21 cellular contexts compared by ENCODE assay signal in genomic region chr5:59999056-59999455, GRCh38.
DNase-seq lines count a peak whose midpoint lies in the region; ATAC-seq and TF ChIP-seq lines count a peak whose summit lies in the region.
"Had no signal": no experiment of that assay in that cellular context is flagged by ENCODE, and none has a peak within 500 bp of the region (broad histone marks: within the 10 kb centered on the region; RNA-seq: fewer than 3 reads in every experiment).

No MANE protein-coding gene starts in this region.

- no peaks in the 10 kb centered on the region; the same call in 1 of the 2 replicates for H3K9me3 ChIP-seq in SK-N-SH
- H3K9me3 ChIP-seq: testis had no signal

- H3K4me3 ChIP-seq in AG10803 (ENCODE audit: low read length), result no peak overlapping the region
- H3K4me3 ChIP-seq in SK-N-SH (ENCODE audit: low read depth in 2 of 2, low read length in 1 of 2), result no peak overlapping the region
- no peak overlapping the region for H3K4me3 ChIP-seq in fibroblast of villous mesenchyme (ENCODE audit: low read depth, low read length)
- H3K4me3 ChIP-seq: lower lobe of right lung, right lobe of liver, testis had no signal

- TF ChIP-seq CTCF in AG10803 (conservative IDR thresholded peaks at IDR 0.05; ENCODE audit: low read length) (no peak), SK-N-SH (IDR thresholded peaks at IDR 0.05) (no peak), fibroblast of villous mesenchyme (IDR thresholded peaks at IDR 0.05; ENCODE audit: insufficient read depth, low read depth, low read length) (no peak), mesothelial cell of epicardium (IDR thresholded peaks at IDR 0.05; ENCODE audit: unreplicated experiment) (no peak)

- H3K36me3 ChIP-seq in SK-N-SH (replicated peaks in 1 of 2; ENCODE audit: control insufficient read depth in 1 of 2, insufficient read depth in 2 of 2, low read length in 1 of 2), result no peaks in the 10 kb centered on the region
- H3K36me3 ChIP-seq: lower lobe of right lung, right lobe of liver had no signal

- no peaks in the 10 kb centered on the region for H3F3A ChIP-seq in SK-N-SH (replicated peaks; ENCODE audit: insufficient read depth)

- H3K4me1 Mint-ChIP-seq in mesothelial cell of epicardium, result peaks cover 33% of the 10 kb centered on the region
- H3K4me1 Mint-ChIP-seq: activated naive CD4-positive, alpha-beta T cell treated with anti-CD3 and anti-CD28 coated beads, Interleukin-2, amount 10 ng/mL, durations not matched to agents 7 days and 5 days; stimulated activated effector memory CD8-positive, alpha-beta T cell treated with anti-CD3 and anti-CD28 coated beads, Interleukin-12 subunit alpha, Interleukin-12 subunit beta, amount 100 ng/mL, for 72 hours had no signal

- H3K4me3 Mint-ChIP-seq in mesothelial cell of epicardium, result no peak overlapping the region
- H3K4me3 Mint-ChIP-seq: activated naive CD4-positive, alpha-beta T cell treated with anti-CD3 and anti-CD28 coated beads, Interleukin-2, amount 10 ng/mL, durations not matched to agents 7 days and 5 days; activated T-cell treated with anti-CD3 and anti-CD28 coated beads, Interleukin-2, amount 50 U/mL, for 72 hours; stimulated activated effector memory CD8-positive, alpha-beta T cell treated with anti-CD3 and anti-CD28 coated beads, Interleukin-12 subunit alpha, Interleukin-12 subunit beta, amount 100 ng/mL, for 72 hours had no signal

- H3K9me2 ChIP-seq in SK-N-SH, result no peaks in the 10 kb centered on the region

- no peak overlapping the region for H3K9ac ChIP-seq in SK-N-SH

- H3K79me2 ChIP-seq in SK-N-SH (ENCODE audit: insufficient read depth), result no peaks in the 10 kb centered on the region

- peak overlapping the region in 1 of 2 experiments; percentile 81; a peak in 1 of 4 replicates for H3K27ac ChIP-seq in SK-N-SH (ENCODE audit: low read depth in 2 of 2, low read length in 1 of 2)
- H3K27ac ChIP-seq: lower lobe of right lung, right lobe of liver, testis had no signal

- no peak overlapping the region for H2AFZ ChIP-seq in SK-N-SH (ENCODE audit: low read depth)

- DNase-seq in AG10803 (ENCODE audit: low read depth), result peak; percentile 4
- no peak for DNase-seq in SK-N-SH
- DNase-seq in fibroblast of villous mesenchyme (ENCODE audit: low read depth), result peak; percentile 6
- peak in 1 of 2 experiments; percentile 39 for DNase-seq in mesothelial cell of epicardium (ENCODE audit: low spot score in 2 of 2, unreplicated experiment in 2 of 2)
- no peak for DNase-seq in NCI-H446 (lab: John Stamatoyannopoulos, UW)
- DNase-seq in NCI-H146 (lab: John Stamatoyannopoulos, UW), result no peak
- DNase-seq: activated CD4-positive, CD25-positive, alpha-beta regulatory T cell treated with anti-CD3 and anti-CD28 coated beads, Interleukin-2, amount 50 U/mL, for 72 hours; activated naive CD4-positive, alpha-beta T cell treated with anti-CD3 and anti-CD28 coated beads, Interleukin-2, amount 10 ng/mL, durations not matched to agents 7 days and 5 days; activated T-cell treated with anti-CD3 and anti-CD28 coated beads, Interleukin-2, amount 50 U/mL, for 72 hours; aorta; effector memory CD4-positive, alpha-beta T cell; lower lobe of right lung; NCI-H2107; NCI-H524 treated with DMSO at 0.1 percent for 48 hours; right lobe of liver; RPMI8226; testis had no signal

- peaks cover 21% of the 10 kb centered on the region for H3K9me3 Mint-ChIP-seq in mesothelial cell of epicardium

- no peaks in the 10 kb centered on the region for H4K20me1 ChIP-seq in SK-N-SH (ENCODE audit: insufficient read depth)

- CTCF ChIA-PET in SK-N-SH (lab: Yijun Ruan, JAX), result interaction anchor here (1.4 kb wide), 1 partner anchor 9 kb away, joined by 4 read pairs; no protein-coding TSS in a partner anchor

- no peak for ATAC-seq in GM18870 (IDR thresholded peaks at IDR 0.05; ENCODE audit: unreplicated experiment)
- ATAC-seq in HG03460 (IDR thresholded peaks at IDR 0.05; ENCODE audit: unreplicated experiment), result no peak
- ATAC-seq: activated T-cell treated with anti-CD3 and anti-CD28 coated beads, Interleukin-2, amount 50 U/mL, for 72 hours; HCT116; lower lobe of right lung; right lobe of liver; stimulated activated effector memory CD8-positive, alpha-beta T cell treated with anti-CD3 and anti-CD28 coated beads, Interleukin-12 subunit alpha, Interleukin-12 subunit beta, amount 100 ng/mL, for 72 hours had no signal

- peak overlapping the region; percentile 94 for H3K27ac Mint-ChIP-seq in mesothelial cell of epicardium
- H3K27ac Mint-ChIP-seq: activated naive CD4-positive, alpha-beta T cell treated with anti-CD3 and anti-CD28 coated beads, Interleukin-2, amount 10 ng/mL, durations not matched to agents 7 days and 5 days; activated T-cell treated with anti-CD3 and anti-CD28 coated beads, Interleukin-2, amount 50 U/mL, for 72 hours; stimulated activated effector memory CD8-positive, alpha-beta T cell treated with anti-CD3 and anti-CD28 coated beads, Interleukin-12 subunit alpha, Interleukin-12 subunit beta, amount 100 ng/mL, for 72 hours had no signal

- H3K4me2 ChIP-seq in SK-N-SH, result no peak overlapping the region

- peak in 1 of 2 experiments; percentile 27; a peak in 1 of 4 replicates for TF ChIP-seq EP300 in SK-N-SH (IDR thresholded peaks at IDR 0.05; ENCODE audit: borderline replicate concordance in 1 of 2, low read depth in 1 of 2, low read length in 1 of 2)

- peaks cover 18% of the 10 kb centered on the region for H3K36me3 Mint-ChIP-seq in mesothelial cell of epicardium
- H3K36me3 Mint-ChIP-seq: activated naive CD4-positive, alpha-beta T cell treated with anti-CD3 and anti-CD28 coated beads, Interleukin-2, amount 10 ng/mL, durations not matched to agents 7 days and 5 days; stimulated activated effector memory CD8-positive, alpha-beta T cell treated with anti-CD3 and anti-CD28 coated beads, Interleukin-12 subunit alpha, Interleukin-12 subunit beta, amount 100 ng/mL, for 72 hours had no signal

- H3K4me1 ChIP-seq in SK-N-SH (ENCODE audit: control insufficient read depth in 1 of 2, insufficient read depth in 2 of 2, low read depth in 1 of 2, low read length in 1 of 2), result no peaks in the 10 kb centered on the region; a peak in 1 of 4 replicates
- H3K4me1 ChIP-seq: lower lobe of right lung, right lobe of liver, testis had no signal

- TF ChIP-seq RAD21 in SK-N-SH (IDR thresholded peaks at IDR 0.05; ENCODE audit: low read length), result no peak

- POLR2A ChIA-PET in SK-N-SH (lab: Yijun Ruan, JAX), result no interaction called here

- H3K27me3 ChIP-seq in SK-N-SH (ENCODE audit: insufficient read depth), result no peaks in the 10 kb centered on the region
- H3K27me3 ChIP-seq: right lobe of liver, testis had no signal

- no peaks in the 10 kb centered on the region for H3K27me3 Mint-ChIP-seq in mesothelial cell of epicardium (ENCODE audit: low read depth)
- H3K27me3 Mint-ChIP-seq: activated naive CD4-positive, alpha-beta T cell treated with anti-CD3 and anti-CD28 coated beads, Interleukin-2, amount 10 ng/mL, durations not matched to agents 7 days and 5 days had no signal

- WGBS in SK-N-SH (ENCODE audit: low lambda C conversion rate), result 68% methylated on average over 2 of the region's 2 CpGs

TF ChIP-seq in SK-N-SH, 30 proteins besides CTCF, POLR2A, EP300 and RAD21 (continues in another document):
- TF ChIP-seq CHD2 (IDR thresholded peaks at IDR 0.05; ENCODE audit: low read length, partially characterized antibody) (no peak), RFX5 (IDR thresholded peaks at IDR 0.05; ENCODE audit: low read length) (no peak), NRF1 (IDR thresholded peaks at IDR 0.05; ENCODE audit: low read depth, low read length) (no peak), EZH2phosphoT487 (IDR thresholded peaks at IDR 0.05; ENCODE audit: borderline replicate concordance, low read depth) (no peak), USF2 (IDR thresholded peaks at IDR 0.05; ENCODE audit: borderline replicate concordance, low read depth, low read length) (no peak), TAF1 (IDR thresholded peaks at IDR 0.05; ENCODE audit: borderline replicate concordance, low read depth, low read length) (no peak), RCOR1 (IDR thresholded peaks at IDR 0.05; ENCODE audit: low read length) (no peak), NFIC (IDR thresholded peaks at IDR 0.05; ENCODE audit: borderline replicate concordance) (no peak), PBX3 (IDR thresholded peaks at IDR 0.05) (peak; percentile 72), JUND (IDR thresholded peaks at IDR 0.05) (0 out of 2 replicates have a peak, but pooled peaks have one; percentile 4), POLR2AphosphoS5 (IDR thresholded peaks at IDR 0.05; ENCODE audit: low read depth, low read length) (no peak), USF1 (IDR thresholded peaks at IDR 0.05; ENCODE audit: borderline replicate concordance, low read depth) (no peak), FOXJ3 (CRISPR knock-in tag; IDR thresholded peaks at IDR 0.05) (no peak), GATA2 (CRISPR knock-in tag; IDR thresholded peaks at IDR 0.05) (no peak), MEF2A (IDR thresholded peaks at IDR 0.05; ENCODE audit: borderline replicate concordance, low read depth) (no peak), TEAD4 (IDR thresholded peaks at IDR 0.05; ENCODE audit: borderline replicate concordance, insufficient read depth) (0 out of 2 replicates have a peak, but pooled peaks have one; percentile 48), TCF12 (IDR thresholded peaks at IDR 0.05) (peak; percentile 61)

Comparison
In these comparisons a context has a peak if more than half of its experiments do, and no peak if none do; other contexts are left out.
1. DNase-seq: peak in AG10803 (single experiment) and fibroblast of villous mesenchyme (single experiment); none in SK-N-SH (single experiment), NCI-H446 (0 of 2) and NCI-H146 (single experiment).